Comparison of ENCODE assay signal across 11 cellular contexts in genomic region chr7:28533731-28534531, GRCh38.
DNase-seq lines count a peak whose midpoint lies in the region; ATAC-seq and TF ChIP-seq lines count a peak whose summit lies in the region.
"Had no signal": no experiment of that assay in that cellular context is flagged by ENCODE, and none has a peak within 500 bp of the region (broad histone marks: within the 10 kb centered on the region; RNA-seq: fewer than 3 reads in every experiment).

No MANE protein-coding gene starts in this region.

- no peaks in the 10 kb centered on the region for H3K9me3 ChIP-seq in RWPE2 (ENCODE audit: severe bottlenecking)

- H3K36me3 ChIP-seq in RWPE2 (ENCODE audit: low read depth) = no peaks in the 10 kb centered on the region

- TF ChIP-seq CTCF in RWPE2 (IDR thresholded peaks at IDR 0.05; ENCODE audit: poor library complexity, severe bottlenecking) = no peak
- no peak for TF ChIP-seq CTCF in foreskin fibroblast (IDR thresholded peaks at IDR 0.05; ENCODE audit: low read depth, low read length)
- no peak for TF ChIP-seq CTCF in omental fat pad (IDR thresholded peaks at IDR 0.05)

- H3K4me1 ChIP-seq in RWPE2 (ENCODE audit: insufficient read depth, poor library complexity, severe bottlenecking) = no peaks in the 10 kb centered on the region

- POLR2A ChIA-PET in naive thymus-derived CD8-positive, alpha-beta T cell (lab: Charles Lee) = no interaction called here

- no peaks in the 10 kb centered on the region for H3K27me3 ChIP-seq in RWPE2 (ENCODE audit: insufficient read depth, poor library complexity, severe bottlenecking)

- H3K27ac Mint-ChIP-seq in naive thymus-derived CD8-positive, alpha-beta T cell = peak overlapping the region in 1 of 10 donors; percentile 29

- H3K4me3 Mint-ChIP-seq in naive thymus-derived CD8-positive, alpha-beta T cell = no peak overlapping the region

- H3K27me3 Mint-ChIP-seq in naive thymus-derived CD8-positive, alpha-beta T cell = peaks cover 0 to 9% (median 3%) of the 10 kb centered on the region in 5 donors

- no peak overlapping the region for H3K27ac ChIP-seq in RWPE2 (ENCODE audit: poor library complexity, severe bottlenecking)
- H3K27ac ChIP-seq: C4-2B had no signal

- peaks cover 0 to 3% (median 0%) of the 10 kb centered on the region in 4 donors for H3K4me1 Mint-ChIP-seq in naive thymus-derived CD8-positive, alpha-beta T cell

- H3K9me3 Mint-ChIP-seq in naive thymus-derived CD8-positive, alpha-beta T cell = peaks cover 0 to 3% (median 0%) of the 10 kb centered on the region in 9 donors

- H3K4me3 ChIP-seq in RWPE2 (ENCODE audit: severe bottlenecking) (no peak overlapping the region), foreskin fibroblast (ENCODE audit: low read depth in 1 of 2, low read length in 2 of 2) (no peak overlapping the region)

- ATAC-seq in RWPE2 (ENCODE audit: low read depth) = peak; percentile 68
- peak; percentile 18 for ATAC-seq in omental fat pad (ENCODE audit: low FRiP score)
- no peak for ATAC-seq in GM19467 (IDR thresholded peaks at IDR 0.05; ENCODE audit: unreplicated experiment)
- ATAC-seq in naive thymus-derived CD8-positive, alpha-beta T cell = no peak

- peaks cover 0 to 4% (median 0%) of the 10 kb centered on the region in 3 donors for H3K36me3 Mint-ChIP-seq in naive thymus-derived CD8-positive, alpha-beta T cell

- peak; percentile 11 for DNase-seq in CD1c-positive myeloid dendritic cell (ENCODE audit: extremely low spot score)
- DNase-seq in RWPE2 (ENCODE audit: low spot score) = no peak
- DNase-seq in foreskin fibroblast = peak; percentile 37 to 80
- no peak for DNase-seq in omental fat pad (ENCODE audit: low spot score)
- no peak for DNase-seq in DMS 273 treated with DMSO at 0.1 percent for 48 hours (lab: John Stamatoyannopoulos, UW)
- no peak for DNase-seq in naive thymus-derived CD8-positive, alpha-beta T cell
- DNase-seq in HPDE6-E6E7 (ENCODE audit: extremely low spot score) = no peak
- DNase-seq: NCI-H1092 treated with DMSO at 0.1 percent for 48 hours, SIG-M5 had no signal

Comparison
In these comparisons a context has a peak if more than half of its experiments do, and no peak if none do; other contexts are left out.
1. DNase-seq: peak in CD1c-positive myeloid dendritic cell (single experiment) and foreskin fibroblast (2 of 2); none in RWPE2 (single experiment), omental fat pad (single experiment), DMS 273 treated with DMSO at 0.1 percent for 48 hours (single experiment), naive thymus-derived CD8-positive, alpha-beta T cell (0 of 10) and HPDE6-E6E7 (single experiment).
2. ATAC-seq: peak in RWPE2 (single experiment) and omental fat pad (single experiment); none in GM19467 (single experiment) and naive thymus-derived CD8-positive, alpha-beta T cell (0 of 2).